ENCODE assay signal across 7 cellular contexts in the genomic region with DNA sequence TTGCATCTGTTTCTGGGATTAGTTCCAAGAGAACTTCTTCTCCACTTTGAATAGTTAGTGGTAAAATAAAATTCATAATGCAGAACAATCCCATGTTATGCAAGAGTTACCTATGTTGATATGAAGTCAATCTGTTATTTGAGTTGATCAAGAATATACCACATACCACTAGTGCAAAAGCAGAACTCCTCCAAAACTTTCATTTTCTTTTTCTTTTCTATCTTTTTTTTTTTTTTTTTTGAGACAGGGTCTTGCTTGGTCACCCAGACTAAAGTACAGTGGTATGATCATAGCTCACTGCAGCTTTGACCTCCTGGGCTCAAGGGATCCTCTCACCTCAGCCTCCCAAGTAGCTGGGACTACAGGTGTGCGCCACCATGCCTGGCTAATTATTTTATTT.
A peak's percentile ranks its signal among the peaks of the same experiment; 100 is the strongest.
DNase-seq lines count a peak whose midpoint lies in the region; ATAC-seq, FAIRE-seq and TF ChIP-seq lines count a peak whose summit lies in the region.
"Not testable (repeated sequence)": the region's sequence is repeated elsewhere in the genome, so short reads cannot be mapped to it uniquely, and the experiment has no call there.

No MANE protein-coding gene starts in this region.

- not testable (repeated sequence) for H3K9me3 ChIP-seq in OCI-LY3 (ENCODE audit: insufficient read depth, low read length)

- not testable (repeated sequence) for H3K79me2 ChIP-seq in OCI-LY3 (ENCODE audit: low read length)

- H3K4me2 ChIP-seq in OCI-LY3 (ENCODE audit: low read length), result peak overlapping the region; percentile 20; the same call in 1 of the 2 replicates

- H4K20me1 ChIP-seq in OCI-LY3 (ENCODE audit: insufficient read depth, low read length), result not testable (repeated sequence)

- H3K4me1 ChIP-seq in OCI-LY3 (ENCODE audit: low read length), result peaks cover 13% of the 10 kb centered on the region

- not testable (repeated sequence) for TF ChIP-seq POLR2A in GM12892 (IDR thresholded peaks at IDR 0.05; ENCODE audit: low read depth, low read length)

- not testable (repeated sequence) for TF ChIP-seq CTCF in OCI-LY3 (IDR thresholded peaks at IDR 0.05; ENCODE audit: low read depth, low read length); activated CD8-positive, alpha-beta T cell treated with anti-CD3 and anti-CD28 coated beads for 36 hours (IDR thresholded peaks at IDR 0.05)

- H3K9me3 Mint-ChIP-seq in activated CD8-positive, alpha-beta T cell treated with anti-CD3 and anti-CD28 coated beads for 36 hours; activated naive CD8-positive, alpha-beta T cell treated with anti-CD3 and anti-CD28 coated beads, Interleukin-2, amount 50 U/mL, for 24 hours; naive B cell; stimulated activated naive B cell treated with anti-CD40 and anti-IgM and Interleukin-4, amounts not matched to agents 10 μg/mL and 1 μg/mL and 100 μg/mL, for 72 hours: not testable (repeated sequence)

- H3K36me3 ChIP-seq in OCI-LY3 (replicated peaks; ENCODE audit: low read depth, low read length), result not testable (repeated sequence)

- not testable (repeated sequence) for H3K9ac ChIP-seq in OCI-LY3 (ENCODE audit: low read length)

- peak; percentile 69 for FAIRE-seq in GM12892 (lab: Jason Lieb, UNC)

- H3K27ac ChIP-seq in OCI-LY3 (ENCODE audit: low read length), result not testable (repeated sequence)

- H3K4me3 ChIP-seq in OCI-LY3 (ENCODE audit: low read length), result not testable (repeated sequence)

- H3K27me3 Mint-ChIP-seq in activated CD8-positive, alpha-beta T cell treated with anti-CD3 and anti-CD28 coated beads for 36 hours; activated naive CD8-positive, alpha-beta T cell treated with anti-CD3 and anti-CD28 coated beads, Interleukin-2, amount 50 U/mL, for 24 hours; stimulated activated naive B cell treated with anti-CD40 and anti-IgM and Interleukin-4, amounts not matched to agents 10 μg/mL and 1 μg/mL and 100 μg/mL, for 72 hours: not testable (repeated sequence)
- peaks cover 0 to 17% (median 6%) of the 10 kb centered on the region in 3 donors for H3K27me3 Mint-ChIP-seq in naive B cell

- ATAC-seq in HG02678 (IDR thresholded peaks at IDR 0.05; ENCODE audit: unreplicated experiment) (peak; percentile 25), naive B cell (ENCODE audit: low read depth in 2 of 2) (peak; percentile 32 to 61)
- not testable (repeated sequence) for ATAC-seq in activated CD8-positive, alpha-beta T cell treated with anti-CD3 and anti-CD28 coated beads for 36 hours; activated naive CD8-positive, alpha-beta T cell treated with anti-CD3 and anti-CD28 coated beads, Interleukin-2, amount 50 U/mL, for 24 hours
- peak; percentile 26 to 29 for ATAC-seq in stimulated activated naive B cell treated with anti-CD40 and anti-IgM and Interleukin-4, amounts not matched to agents 10 μg/mL and 1 μg/mL and 100 μg/mL, for 72 hours (replicated peaks)

- POLR2A ChIA-PET in activated CD8-positive, alpha-beta T cell treated with anti-CD3 and anti-CD28 coated beads for 36 hours (lab: Charles Lee), result interaction anchor here (1.0 to 2.2 kb wide), 2 partner anchors 12 to 13 kb away, joined by 4 to 10 read pairs; no protein-coding TSS in a partner anchor

- H2AFZ ChIP-seq in OCI-LY3 (ENCODE audit: low read depth, low read length), result not testable (repeated sequence)

- H3K27me3 ChIP-seq in OCI-LY3 (ENCODE audit: low read depth, low read length), result peaks cover 23% of the 10 kb centered on the region

- peak overlapping the region; percentile 77 for H3K27ac Mint-ChIP-seq in activated CD8-positive, alpha-beta T cell treated with anti-CD3 and anti-CD28 coated beads for 36 hours
- peak overlapping the region; percentile 70 for H3K27ac Mint-ChIP-seq in activated naive CD8-positive, alpha-beta T cell treated with anti-CD3 and anti-CD28 coated beads, Interleukin-2, amount 50 U/mL, for 24 hours
- H3K27ac Mint-ChIP-seq in naive B cell, result peak overlapping the region in 4 of 6 donors; percentile 81 to 91 (median 87)
- peak overlapping the region; percentile 93 for H3K27ac Mint-ChIP-seq in stimulated activated naive B cell treated with anti-CD40 and anti-IgM and Interleukin-4, amounts not matched to agents 10 μg/mL and 1 μg/mL and 100 μg/mL, for 72 hours

- peaks cover 24% of the 10 kb centered on the region for H3K4me1 Mint-ChIP-seq in activated CD8-positive, alpha-beta T cell treated with anti-CD3 and anti-CD28 coated beads for 36 hours (ENCODE audit: low read depth)
- peaks cover 43% of the 10 kb centered on the region for H3K4me1 Mint-ChIP-seq in activated naive CD8-positive, alpha-beta T cell treated with anti-CD3 and anti-CD28 coated beads, Interleukin-2, amount 50 U/mL, for 24 hours
- H3K4me1 Mint-ChIP-seq in naive B cell, result peaks cover 8 to 37% (median 23%) of the 10 kb centered on the region in 3 donors
- peaks cover 32 to 71% of the 10 kb centered on the region in 2 donors for H3K4me1 Mint-ChIP-seq in stimulated activated naive B cell treated with anti-CD40 and anti-IgM and Interleukin-4, amounts not matched to agents 10 μg/mL and 1 μg/mL and 100 μg/mL, for 72 hours

- H3K36me3 Mint-ChIP-seq in activated CD8-positive, alpha-beta T cell treated with anti-CD3 and anti-CD28 coated beads for 36 hours (ENCODE audit: low read depth); activated naive CD8-positive, alpha-beta T cell treated with anti-CD3 and anti-CD28 coated beads, Interleukin-2, amount 50 U/mL, for 24 hours (ENCODE audit: low read depth); naive B cell; stimulated activated naive B cell treated with anti-CD40 and anti-IgM and Interleukin-4, amounts not matched to agents 10 μg/mL and 1 μg/mL and 100 μg/mL, for 72 hours: not testable (repeated sequence)

- H3K4me3 Mint-ChIP-seq in activated CD8-positive, alpha-beta T cell treated with anti-CD3 and anti-CD28 coated beads for 36 hours; activated naive CD8-positive, alpha-beta T cell treated with anti-CD3 and anti-CD28 coated beads, Interleukin-2, amount 50 U/mL, for 24 hours: not testable (repeated sequence)
- peak overlapping the region in 1 of 8 donors; percentile 72 for H3K4me3 Mint-ChIP-seq in naive B cell
- H3K4me3 Mint-ChIP-seq in stimulated activated naive B cell treated with anti-CD40 and anti-IgM and Interleukin-4, amounts not matched to agents 10 μg/mL and 1 μg/mL and 100 μg/mL, for 72 hours, result peak overlapping the region; percentile 12 to 61

- DNase-seq in GM12892 (ENCODE audit: insufficient read length); activated CD8-positive, alpha-beta T cell treated with anti-CD3 and anti-CD28 coated beads for 36 hours; activated naive CD8-positive, alpha-beta T cell treated with anti-CD3 and anti-CD28 coated beads, Interleukin-2, amount 50 U/mL, for 24 hours; stimulated activated naive B cell treated with anti-CD40 and anti-IgM and Interleukin-4, amounts not matched to agents 10 μg/mL and 1 μg/mL and 100 μg/mL, for 72 hours: not testable (repeated sequence)
- peak; percentile 14 for DNase-seq in naive B cell

- CTCF ChIA-PET in activated CD8-positive, alpha-beta T cell treated with anti-CD3 and anti-CD28 coated beads for 36 hours (lab: Charles Lee), result interaction anchor here (1.5 kb wide), 1 partner anchor 32 kb away, joined by 5 read pairs; no protein-coding TSS in a partner anchor

- intact Hi-C loops in activated CD8-positive, alpha-beta T cell treated with anti-CD3 and anti-CD28 coated beads for 36 hours (cut with micrococcal nuclease), result not testable (repeated sequence)
